ENCODE assay signal across 1 cellular context in the genomic region with DNA sequence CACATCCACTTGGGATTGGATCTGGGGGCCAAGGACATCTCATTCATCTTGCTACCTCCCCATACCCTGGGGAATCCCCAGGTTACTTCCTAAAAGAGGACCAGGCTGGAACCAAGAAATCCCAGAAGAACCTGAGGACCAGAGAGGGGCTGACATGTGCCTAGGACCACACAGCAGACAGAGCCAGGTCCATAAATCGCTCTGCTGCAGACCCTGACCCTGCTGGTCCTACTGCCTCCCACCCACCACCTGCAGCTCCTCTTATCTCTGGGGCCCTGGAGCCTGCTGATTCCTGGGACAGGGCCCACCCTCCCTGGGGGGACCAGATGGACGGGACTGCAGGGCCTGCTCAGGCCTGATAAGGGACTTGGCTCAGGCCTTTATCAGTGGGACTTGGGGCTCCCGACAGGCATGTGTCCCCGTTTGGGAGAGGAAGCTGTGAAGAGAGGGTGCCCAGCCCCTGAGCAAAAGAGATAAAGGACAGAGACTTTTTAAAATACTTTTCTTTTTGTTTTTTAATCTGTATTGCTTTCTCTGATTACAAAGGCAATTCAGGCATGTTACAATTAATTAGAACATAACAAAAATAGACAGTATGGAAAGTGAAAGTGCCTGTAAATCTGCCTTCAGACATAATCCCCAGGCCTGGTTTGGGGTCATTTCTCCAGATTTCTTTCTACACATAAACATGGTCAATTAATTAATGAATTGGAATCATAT.
A peak's percentile ranks its signal among the peaks of the same experiment; 100 is the strongest.
TF ChIP-seq lines count a peak whose summit lies in the region.

No MANE protein-coding gene starts in this region.

TF ChIP-seq in K562, 482 proteins besides CTCF, POLR2A, EP300 and RAD21 (continued from another document and continues in another):
- TF ChIP-seq, protein P1, sequence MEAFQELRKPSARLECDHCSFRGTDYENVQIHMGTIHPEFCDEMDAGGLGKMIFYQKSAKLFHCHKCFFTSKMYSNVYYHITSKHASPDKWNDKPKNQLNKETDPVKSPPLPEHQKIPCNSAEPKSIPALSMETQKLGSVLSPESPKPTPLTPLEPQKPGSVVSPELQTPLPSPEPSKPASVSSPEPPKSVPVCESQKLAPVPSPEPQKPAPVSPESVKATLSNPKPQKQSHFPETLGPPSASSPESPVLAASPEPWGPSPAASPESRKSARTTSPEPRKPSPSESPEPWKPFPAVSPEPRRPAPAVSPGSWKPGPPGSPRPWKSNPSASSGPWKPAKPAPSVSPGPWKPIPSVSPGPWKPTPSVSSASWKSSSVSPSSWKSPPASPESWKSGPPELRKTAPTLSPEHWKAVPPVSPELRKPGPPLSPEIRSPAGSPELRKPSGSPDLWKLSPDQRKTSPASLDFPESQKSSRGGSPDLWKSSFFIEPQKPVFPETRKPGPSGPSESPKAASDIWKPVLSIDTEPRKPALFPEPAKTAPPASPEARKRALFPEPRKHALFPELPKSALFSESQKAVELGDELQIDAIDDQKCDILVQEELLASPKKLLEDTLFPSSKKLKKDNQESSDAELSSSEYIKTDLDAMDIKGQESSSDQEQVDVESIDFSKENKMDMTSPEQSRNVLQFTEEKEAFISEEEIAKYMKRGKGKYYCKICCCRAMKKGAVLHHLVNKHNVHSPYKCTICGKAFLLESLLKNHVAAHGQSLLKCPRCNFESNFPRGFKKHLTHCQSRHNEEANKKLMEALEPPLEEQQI (IDR thresholded peaks at IDR 0.05): peak; percentile 100
- TF ChIP-seq POLR2B (IDR thresholded peaks at IDR 0.05; ENCODE audit: low read depth, partially characterized antibody) (no peak), U2AF1 (optimal IDR thresholded peaks at IDR 0.05; ENCODE audit: low read depth, low read length) (no peak), SOX6 (IDR thresholded peaks at IDR 0.05) (peak; percentile 100), TGIF2 (CRISPR knock-in tag; IDR thresholded peaks at IDR 0.05) (no peak), NFE2L1 (tag; IDR thresholded peaks at IDR 0.05; ENCODE audit: borderline replicate concordance, low read depth) (no peak), RBM39 (optimal IDR thresholded peaks at IDR 0.05; ENCODE audit: low read depth, low read length) (no peak), BRD9 (IDR thresholded peaks at IDR 0.05; ENCODE audit: low read depth, partially characterized antibody) (peak; percentile 96), FUS (optimal IDR thresholded peaks at IDR 0.05; ENCODE audit: low read depth, low read length) (no peak), ZNF766 (CRISPR knock-in tag; conservative IDR thresholded peaks at IDR 0.05) (peak; percentile 99), SMARCE1 (IDR thresholded peaks at IDR 0.05) (peak; percentile 100), ZNF347 (CRISPR knock-in tag; IDR thresholded peaks at IDR 0.05; ENCODE audit: low read depth) (peak; percentile 86), KLF6 (CRISPR knock-in tag; IDR thresholded peaks at IDR 0.05; ENCODE audit: borderline replicate concordance) (peak; percentile 95), TEAD1 (CRISPR knock-in tag; IDR thresholded peaks at IDR 0.05) (peak; percentile 68 to 97; a peak in 3 of 4 replicates), NFATC3 (IDR thresholded peaks at IDR 0.05) (peak; percentile 85; the same call in 1 of the 2 replicates), SIX5 (IDR thresholded peaks at IDR 0.05; ENCODE audit: borderline replicate concordance in 1 of 2, insufficient read depth in 1 of 2, low read depth in 1 of 2, low read length in 2 of 2) (no peak), PTTG1 (tag; IDR thresholded peaks at IDR 0.05; ENCODE audit: low read depth) (no peak), STAT5A (IDR thresholded peaks at IDR 0.05; ENCODE audit: borderline replicate concordance, low read length) (peak; percentile 100), OTX1 (CRISPR knock-in tag; IDR thresholded peaks at IDR 0.05) (peak; percentile 99), RBBP5 (IDR thresholded peaks at IDR 0.05; ENCODE audit: borderline replicate concordance, insufficient read depth, low read length, poor library complexity, severe bottlenecking) (no peak), MED1 (CRISPR knock-in tag; IDR thresholded peaks at IDR 0.05; ENCODE audit: borderline replicate concordance) (no peak), CBX3 (IDR thresholded peaks at IDR 0.05; ENCODE audit: borderline replicate concordance in 1 of 2, low read length in 2 of 2) (peak in 1 of 2 experiments; percentile 91; a peak in 2 of 3 replicates), POLR2AphosphoS2 (IDR thresholded peaks at IDR 0.05; ENCODE audit: low read length) (no peak), NCOA1 (IDR thresholded peaks at IDR 0.05; ENCODE audit: low read depth) (peak; percentile 96), CHD2 (IDR thresholded peaks at IDR 0.05; ENCODE audit: low read depth, low read length) (no peak), BCOR (IDR thresholded peaks at IDR 0.05) (peak; percentile 98), ZNF316 (IDR thresholded peaks at IDR 0.05) (no peak), ZNF239 (CRISPR knock-in tag; IDR thresholded peaks at IDR 0.05) (peak; percentile 91), MBD2 (IDR thresholded peaks at IDR 0.05; ENCODE audit: borderline replicate concordance, low read depth) (peak; percentile 95), SETDB1 (IDR thresholded peaks at IDR 0.05; ENCODE audit: low read length) (no peak)
- TF ChIP-seq, protein P2, sequence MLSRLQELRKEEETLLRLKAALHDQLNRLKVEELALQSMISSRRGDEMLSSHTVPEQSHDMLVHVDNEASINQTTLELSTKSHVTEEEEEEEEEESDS (CRISPR knock-in tag; IDR thresholded peaks at IDR 0.05): no peak
- TF ChIP-seq, protein P3, sequence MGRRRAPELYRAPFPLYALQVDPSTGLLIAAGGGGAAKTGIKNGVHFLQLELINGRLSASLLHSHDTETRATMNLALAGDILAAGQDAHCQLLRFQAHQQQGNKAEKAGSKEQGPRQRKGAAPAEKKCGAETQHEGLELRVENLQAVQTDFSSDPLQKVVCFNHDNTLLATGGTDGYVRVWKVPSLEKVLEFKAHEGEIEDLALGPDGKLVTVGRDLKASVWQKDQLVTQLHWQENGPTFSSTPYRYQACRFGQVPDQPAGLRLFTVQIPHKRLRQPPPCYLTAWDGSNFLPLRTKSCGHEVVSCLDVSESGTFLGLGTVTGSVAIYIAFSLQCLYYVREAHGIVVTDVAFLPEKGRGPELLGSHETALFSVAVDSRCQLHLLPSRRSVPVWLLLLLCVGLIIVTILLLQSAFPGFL (CRISPR knock-in tag; IDR thresholded peaks at IDR 0.05): no peak
- TF ChIP-seq, protein P4, sequence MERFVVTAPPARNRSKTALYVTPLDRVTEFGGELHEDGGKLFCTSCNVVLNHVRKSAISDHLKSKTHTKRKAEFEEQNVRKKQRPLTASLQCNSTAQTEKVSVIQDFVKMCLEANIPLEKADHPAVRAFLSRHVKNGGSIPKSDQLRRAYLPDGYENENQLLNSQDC (CRISPR knock-in tag; IDR thresholded peaks at IDR 0.05): peak; percentile 15; the same call in 1 of the 2 replicates
- TF ChIP-seq, protein P5, sequence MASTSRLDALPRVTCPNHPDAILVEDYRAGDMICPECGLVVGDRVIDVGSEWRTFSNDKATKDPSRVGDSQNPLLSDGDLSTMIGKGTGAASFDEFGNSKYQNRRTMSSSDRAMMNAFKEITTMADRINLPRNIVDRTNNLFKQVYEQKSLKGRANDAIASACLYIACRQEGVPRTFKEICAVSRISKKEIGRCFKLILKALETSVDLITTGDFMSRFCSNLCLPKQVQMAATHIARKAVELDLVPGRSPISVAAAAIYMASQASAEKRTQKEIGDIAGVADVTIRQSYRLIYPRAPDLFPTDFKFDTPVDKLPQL (IDR thresholded peaks at IDR 0.05; ENCODE audit: extremely low read depth, insufficient read length): no peak
- TF ChIP-seq, protein P6, sequence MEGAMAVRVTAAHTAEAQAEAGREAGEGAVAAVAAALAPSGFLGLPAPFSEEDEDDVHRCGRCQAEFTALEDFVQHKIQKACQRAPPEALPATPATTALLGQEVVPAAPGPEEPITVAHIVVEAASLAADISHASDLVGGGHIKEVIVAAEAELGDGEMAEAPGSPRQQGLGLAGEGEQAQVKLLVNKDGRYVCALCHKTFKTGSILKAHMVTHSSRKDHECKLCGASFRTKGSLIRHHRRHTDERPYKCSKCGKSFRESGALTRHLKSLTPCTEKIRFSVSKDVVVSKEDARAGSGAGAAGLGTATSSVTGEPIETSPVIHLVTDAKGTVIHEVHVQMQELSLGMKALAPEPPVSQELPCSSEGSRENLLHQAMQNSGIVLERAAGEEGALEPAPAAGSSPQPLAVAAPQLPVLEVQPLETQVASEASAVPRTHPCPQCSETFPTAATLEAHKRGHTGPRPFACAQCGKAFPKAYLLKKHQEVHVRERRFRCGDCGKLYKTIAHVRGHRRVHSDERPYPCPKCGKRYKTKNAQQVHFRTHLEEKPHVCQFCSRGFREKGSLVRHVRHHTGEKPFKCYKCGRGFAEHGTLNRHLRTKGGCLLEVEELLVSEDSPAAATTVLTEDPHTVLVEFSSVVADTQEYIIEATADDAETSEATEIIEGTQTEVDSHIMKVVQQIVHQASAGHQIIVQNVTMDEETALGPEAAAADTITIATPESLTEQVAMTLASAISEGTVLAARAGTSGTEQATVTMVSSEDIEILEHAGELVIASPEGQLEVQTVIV (CRISPR knock-in tag; IDR thresholded peaks at IDR 0.05; ENCODE audit: borderline replicate concordance): no peak
- TF ChIP-seq, protein P7, sequence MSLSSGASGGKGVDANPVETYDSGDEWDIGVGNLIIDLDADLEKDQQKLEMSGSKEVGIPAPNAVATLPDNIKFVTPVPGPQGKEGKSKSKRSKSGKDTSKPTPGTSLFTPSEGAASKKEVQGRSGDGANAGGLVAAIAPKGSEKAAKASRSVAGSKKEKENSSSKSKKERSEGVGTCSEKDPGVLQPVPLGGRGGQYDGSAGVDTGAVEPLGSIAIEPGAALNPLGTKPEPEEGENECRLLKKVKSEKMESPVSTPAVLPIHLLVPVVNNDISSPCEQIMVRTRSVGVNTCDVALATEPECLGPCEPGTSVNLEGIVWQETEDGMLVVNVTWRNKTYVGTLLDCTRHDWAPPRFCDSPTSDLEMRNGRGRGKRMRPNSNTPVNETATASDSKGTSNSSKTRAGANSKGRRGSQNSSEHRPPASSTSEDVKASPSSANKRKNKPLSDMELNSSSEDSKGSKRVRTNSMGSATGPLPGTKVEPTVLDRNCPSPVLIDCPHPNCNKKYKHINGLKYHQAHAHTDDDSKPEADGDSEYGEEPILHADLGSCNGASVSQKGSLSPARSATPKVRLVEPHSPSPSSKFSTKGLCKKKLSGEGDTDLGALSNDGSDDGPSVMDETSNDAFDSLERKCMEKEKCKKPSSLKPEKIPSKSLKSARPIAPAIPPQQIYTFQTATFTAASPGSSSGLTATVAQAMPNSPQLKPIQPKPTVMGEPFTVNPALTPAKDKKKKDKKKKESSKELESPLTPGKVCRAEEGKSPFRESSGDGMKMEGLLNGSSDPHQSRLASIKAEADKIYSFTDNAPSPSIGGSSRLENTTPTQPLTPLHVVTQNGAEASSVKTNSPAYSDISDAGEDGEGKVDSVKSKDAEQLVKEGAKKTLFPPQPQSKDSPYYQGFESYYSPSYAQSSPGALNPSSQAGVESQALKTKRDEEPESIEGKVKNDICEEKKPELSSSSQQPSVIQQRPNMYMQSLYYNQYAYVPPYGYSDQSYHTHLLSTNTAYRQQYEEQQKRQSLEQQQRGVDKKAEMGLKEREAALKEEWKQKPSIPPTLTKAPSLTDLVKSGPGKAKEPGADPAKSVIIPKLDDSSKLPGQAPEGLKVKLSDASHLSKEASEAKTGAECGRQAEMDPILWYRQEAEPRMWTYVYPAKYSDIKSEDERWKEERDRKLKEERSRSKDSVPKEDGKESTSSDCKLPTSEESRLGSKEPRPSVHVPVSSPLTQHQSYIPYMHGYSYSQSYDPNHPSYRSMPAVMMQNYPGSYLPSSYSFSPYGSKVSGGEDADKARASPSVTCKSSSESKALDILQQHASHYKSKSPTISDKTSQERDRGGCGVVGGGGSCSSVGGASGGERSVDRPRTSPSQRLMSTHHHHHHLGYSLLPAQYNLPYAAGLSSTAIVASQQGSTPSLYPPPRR (CRISPR knock-in tag; IDR thresholded peaks at IDR 0.05; ENCODE audit: borderline replicate concordance): peak; percentile 99
- TF ChIP-seq, protein P8, sequence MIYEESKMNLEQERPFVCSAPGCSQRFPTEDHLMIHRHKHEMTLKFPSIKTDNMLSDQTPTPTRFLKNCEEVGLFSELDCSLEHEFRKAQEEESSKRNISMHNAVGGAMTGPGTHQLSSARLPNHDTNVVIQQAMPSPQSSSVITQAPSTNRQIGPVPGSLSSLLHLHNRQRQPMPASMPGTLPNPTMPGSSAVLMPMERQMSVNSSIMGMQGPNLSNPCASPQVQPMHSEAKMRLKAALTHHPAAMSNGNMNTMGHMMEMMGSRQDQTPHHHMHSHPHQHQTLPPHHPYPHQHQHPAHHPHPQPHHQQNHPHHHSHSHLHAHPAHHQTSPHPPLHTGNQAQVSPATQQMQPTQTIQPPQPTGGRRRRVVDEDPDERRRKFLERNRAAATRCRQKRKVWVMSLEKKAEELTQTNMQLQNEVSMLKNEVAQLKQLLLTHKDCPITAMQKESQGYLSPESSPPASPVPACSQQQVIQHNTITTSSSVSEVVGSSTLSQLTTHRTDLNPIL (CRISPR knock-in tag; IDR thresholded peaks at IDR 0.05): peak; percentile 68; the same call in 1 of the 2 replicates
- TF ChIP-seq, protein P9, sequence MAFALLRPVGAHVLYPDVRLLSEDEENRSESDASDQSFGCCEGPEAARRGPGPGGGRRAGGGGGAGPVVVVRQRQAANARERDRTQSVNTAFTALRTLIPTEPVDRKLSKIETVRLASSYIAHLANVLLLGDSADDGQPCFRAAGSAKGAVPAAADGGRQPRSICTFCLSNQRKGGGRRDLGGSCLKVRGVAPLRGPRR (CRISPR knock-in tag; IDR thresholded peaks at IDR 0.05): peak; percentile 93; the same call in 1 of the 2 replicates
- TF ChIP-seq, protein P10, sequence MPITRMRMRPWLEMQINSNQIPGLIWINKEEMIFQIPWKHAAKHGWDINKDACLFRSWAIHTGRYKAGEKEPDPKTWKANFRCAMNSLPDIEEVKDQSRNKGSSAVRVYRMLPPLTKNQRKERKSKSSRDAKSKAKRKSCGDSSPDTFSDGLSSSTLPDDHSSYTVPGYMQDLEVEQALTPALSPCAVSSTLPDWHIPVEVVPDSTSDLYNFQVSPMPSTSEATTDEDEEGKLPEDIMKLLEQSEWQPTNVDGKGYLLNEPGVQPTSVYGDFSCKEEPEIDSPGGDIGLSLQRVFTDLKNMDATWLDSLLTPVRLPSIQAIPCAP (CRISPR knock-in tag; IDR thresholded peaks at IDR 0.05; ENCODE audit: borderline replicate concordance): no peak
- TF ChIP-seq, protein P11, sequence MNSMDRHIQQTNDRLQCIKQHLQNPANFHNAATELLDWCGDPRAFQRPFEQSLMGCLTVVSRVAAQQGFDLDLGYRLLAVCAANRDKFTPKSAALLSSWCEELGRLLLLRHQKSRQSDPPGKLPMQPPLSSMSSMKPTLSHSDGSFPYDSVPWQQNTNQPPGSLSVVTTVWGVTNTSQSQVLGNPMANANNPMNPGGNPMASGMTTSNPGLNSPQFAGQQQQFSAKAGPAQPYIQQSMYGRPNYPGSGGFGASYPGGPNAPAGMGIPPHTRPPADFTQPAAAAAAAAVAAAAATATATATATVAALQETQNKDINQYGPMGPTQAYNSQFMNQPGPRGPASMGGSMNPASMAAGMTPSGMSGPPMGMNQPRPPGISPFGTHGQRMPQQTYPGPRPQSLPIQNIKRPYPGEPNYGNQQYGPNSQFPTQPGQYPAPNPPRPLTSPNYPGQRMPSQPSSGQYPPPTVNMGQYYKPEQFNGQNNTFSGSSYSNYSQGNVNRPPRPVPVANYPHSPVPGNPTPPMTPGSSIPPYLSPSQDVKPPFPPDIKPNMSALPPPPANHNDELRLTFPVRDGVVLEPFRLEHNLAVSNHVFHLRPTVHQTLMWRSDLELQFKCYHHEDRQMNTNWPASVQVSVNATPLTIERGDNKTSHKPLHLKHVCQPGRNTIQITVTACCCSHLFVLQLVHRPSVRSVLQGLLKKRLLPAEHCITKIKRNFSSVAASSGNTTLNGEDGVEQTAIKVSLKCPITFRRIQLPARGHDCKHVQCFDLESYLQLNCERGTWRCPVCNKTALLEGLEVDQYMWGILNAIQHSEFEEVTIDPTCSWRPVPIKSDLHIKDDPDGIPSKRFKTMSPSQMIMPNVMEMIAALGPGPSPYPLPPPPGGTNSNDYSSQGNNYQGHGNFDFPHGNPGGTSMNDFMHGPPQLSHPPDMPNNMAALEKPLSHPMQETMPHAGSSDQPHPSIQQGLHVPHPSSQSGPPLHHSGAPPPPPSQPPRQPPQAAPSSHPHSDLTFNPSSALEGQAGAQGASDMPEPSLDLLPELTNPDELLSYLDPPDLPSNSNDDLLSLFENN (IDR thresholded peaks at IDR 0.05; ENCODE audit: low read depth in 2 of 2, low read length in 2 of 2): peak in 1 of 2 experiments; percentile 100; a peak in 2 of 4 replicates
